ENCODE assay signal across 35 cellular contexts in genomic region chr19:44765949-44766335, GRCh38. TPM values are rescaled to one million over a fixed set of nuclear protein-coding genes. Genes with fewer than 3 reads are reported as not detected.
"Had no signal": no experiment of that assay in that cellular context is flagged by ENCODE, and none has a peak within 500 bp of the region (broad histone marks: within the 10 kb centered on the region; RNA-seq: fewer than 3 reads in every experiment).

No MANE protein-coding gene starts in this region.

- FAIRE-seq: islet of Langerhans, TTC549 had no signal

- H3K27ac Mint-ChIP-seq: activated CD4-positive, alpha-beta memory T cell treated with anti-CD3 and anti-CD28 coated beads for 36 hours; activated CD4-positive, alpha-beta T cell treated with anti-CD3 and anti-CD28 coated beads, Interleukin-2, amount 10 ng/mL, durations not matched to agents 24 days and 14 days; activated naive CD8-positive, alpha-beta T cell treated with anti-CD3 and anti-CD28 coated beads, Interleukin-2, amount 10 ng/mL, durations not matched to agents 7 days and 5 days; activated T-helper 1 cell treated with anti-CD3 and anti-CD28 coated beads, Interleukin-12 subunit alpha, Interleukin-12 subunit beta, Interleukin-2, Interleukin-4 antibody, amounts not matched to agents 30 ng/mL and 10 ng/mL and 1 ng/mL, durations not matched to agents 14 hours and 24 hours and 36 hours; T-helper 1 cell treated with Interleukin-12 subunit alpha and Interleukin-12 subunit beta and Interleukin-4 antibody, amounts not matched to agents 30 μg/mL and 1 μg/mL, for 36 hours had no signal

- H3K27ac ChIP-seq: epithelial cell of prostate, esophagus squamous epithelium, lower lobe of right lung, thyroid gland, VCaP had no signal

- H3K9me3 Mint-ChIP-seq: activated naive CD8-positive, alpha-beta T cell treated with anti-CD3 and anti-CD28 coated beads, Interleukin-2, amount 10 ng/mL, durations not matched to agents 7 days and 5 days; activated T-helper 1 cell treated with anti-CD3 and anti-CD28 coated beads, Interleukin-12 subunit alpha, Interleukin-12 subunit beta, Interleukin-2, Interleukin-4 antibody, amounts not matched to agents 30 ng/mL and 10 ng/mL and 1 ng/mL, durations not matched to agents 14 hours and 24 hours and 36 hours; T-helper 1 cell treated with Interleukin-12 subunit alpha and Interleukin-12 subunit beta and Interleukin-4 antibody, amounts not matched to agents 30 μg/mL and 1 μg/mL, for 36 hours had no signal

- H3K4me3 ChIP-seq: esophagus squamous epithelium, heart right ventricle, left lung, lower lobe of right lung, thyroid gland had no signal

- H3K27me3 ChIP-seq: esophagus squamous epithelium, heart right ventricle, left lung, thyroid gland had no signal

- ATAC-seq: activated CD4-positive, CD25-positive, alpha-beta regulatory T cell treated with anti-CD3 and anti-CD28 coated beads, Interleukin-2, amount 50 U/mL, for 24 hours; left lung; natural killer cell treated with Interleukin-12 subunit alpha and Interleukin-12 subunit beta and Interleukin-15 and Interleukin-18, amount 100 ng/mL, for 72 hours; stimulated activated memory B cell treated with anti-CD40 and anti-IgM and Interleukin-4, amounts not matched to agents 10 μg/mL and 1 μg/mL and 100 μg/mL, for 72 hours; stimulated activated naive CD8-positive, alpha-beta T cell treated with anti-CD3 and anti-CD28 coated beads, Interleukin-15, amount 100 ng/mL, for 72 hours had no signal

- H3K36me3 Mint-ChIP-seq: natural killer cell treated with Interleukin-12 subunit alpha and Interleukin-12 subunit beta and Interleukin-15 and Interleukin-18, amount 100 ng/mL, for 72 hours; stimulated activated memory B cell treated with anti-CD40 and anti-IgM and Interleukin-4, amounts not matched to agents 10 μg/mL and 1 μg/mL and 100 μg/mL, for 72 hours had no signal

- H3K9me3 ChIP-seq: esophagus squamous epithelium, left lung, lower lobe of right lung, thyroid gland had no signal

- H3K4me1 ChIP-seq: thyroid gland had no signal

- H3K36me3 ChIP-seq: thyroid gland had no signal

- DNase-seq: activated CD4-positive, alpha-beta memory T cell treated with anti-CD3 and anti-CD28 coated beads for 36 hours; activated CD4-positive, alpha-beta T cell treated with anti-CD3 and anti-CD28 coated beads, Interleukin-2, amount 10 ng/mL, durations not matched to agents 24 days and 14 days; activated CD8-positive, alpha-beta memory T cell treated with anti-CD3 and anti-CD28 coated beads, Interleukin-2, amount 50 U/mL, for 4 hours; activated effector memory CD4-positive, alpha-beta T cell treated with anti-CD3 and anti-CD28 coated beads, Interleukin-2, amount 50 U/mL, for 16 hours; activated naive CD4-positive, alpha-beta T cell treated with anti-CD3 and anti-CD28 coated beads for 36 hours; activated naive CD8-positive, alpha-beta T cell treated with anti-CD3 and anti-CD28 coated beads, Interleukin-2, amount 10 ng/mL, durations not matched to agents 7 days and 5 days; activated T-cell treated with anti-CD3 and anti-CD28 coated beads, Interleukin-2, amount 50 U/mL, for 1 hour; amniotic stem cell; caudate nucleus; dermis blood vessel endothelial cell; effector CD4-positive, alpha-beta T cell; esophagus squamous epithelium; foreskin melanocyte; heart right ventricle; stimulated activated CD4-positive, alpha-beta T cell treated with anti-CD3 and anti-CD28 coated beads, Interleukin-4, amount 100 ng/mL, for 4 hours; stimulated activated CD8-positive, alpha-beta memory T cell treated with anti-CD3 and anti-CD28 coated beads, Interleukin-4, amount 100 ng/mL, for 48 hours; stimulated activated naive CD8-positive, alpha-beta T cell treated with anti-CD3 and anti-CD28 coated beads, Interleukin-15, amount 100 ng/mL, for 72 hours; T-helper 9 cell; thyroid gland had no signal

RNA-seq across cellular contexts. Expression of gene CBLC, which starts 11.7 kb away (rescaled TPM):
- total RNA-seq: activated CD4-positive, alpha-beta memory T cell treated with anti-CD3 and anti-CD28 coated beads for 36 hours; activated CD4-positive, alpha-beta T cell treated with anti-CD3 and anti-CD28 coated beads, Interleukin-2, amount 10 ng/mL, durations not matched to agents 24 days and 14 days; activated CD8-positive, alpha-beta memory T cell treated with anti-CD3 and anti-CD28 coated beads for 36 hours; activated naive CD4-positive, alpha-beta T cell treated with anti-CD3 and anti-CD28 coated beads for 36 hours; activated naive CD8-positive, alpha-beta T cell treated with anti-CD3 and anti-CD28 coated beads, Interleukin-2, amount 10 ng/mL, durations not matched to agents 7 days and 5 days; activated T-helper 1 cell treated with anti-CD3 and anti-CD28 coated beads, Interleukin-12 subunit alpha, Interleukin-12 subunit beta, Interleukin-2, Interleukin-4 antibody, amounts not matched to agents 30 ng/mL and 10 ng/mL and 1 ng/mL, durations not matched to agents 14 hours and 24 hours and 36 hours; dermis blood vessel endothelial cell; glomerular endothelial cell; myocyte; natural killer cell treated with Interleukin-12 subunit alpha and Interleukin-12 subunit beta and Interleukin-15 and Interleukin-18, amount 100 ng/mL, for 72 hours; osteoblast; right cardiac atrium had no signal
- polyA plus RNA-seq: heart right ventricle, right cardiac atrium had no signal

RNA-seq across cellular contexts. Expression of gene BCAM, which starts 43.0 kb away (rescaled TPM):
- total RNA-seq: activated CD4-positive, alpha-beta memory T cell treated with anti-CD3 and anti-CD28 coated beads for 36 hours; activated CD4-positive, alpha-beta T cell treated with anti-CD3 and anti-CD28 coated beads, Interleukin-2, amount 10 ng/mL, durations not matched to agents 24 days and 14 days; activated CD8-positive, alpha-beta memory T cell treated with anti-CD3 and anti-CD28 coated beads for 36 hours; activated naive CD4-positive, alpha-beta T cell treated with anti-CD3 and anti-CD28 coated beads for 36 hours; activated naive CD8-positive, alpha-beta T cell treated with anti-CD3 and anti-CD28 coated beads, Interleukin-2, amount 10 ng/mL, durations not matched to agents 7 days and 5 days; activated T-helper 1 cell treated with anti-CD3 and anti-CD28 coated beads, Interleukin-12 subunit alpha, Interleukin-12 subunit beta, Interleukin-2, Interleukin-4 antibody, amounts not matched to agents 30 ng/mL and 10 ng/mL and 1 ng/mL, durations not matched to agents 14 hours and 24 hours and 36 hours; natural killer cell treated with Interleukin-12 subunit alpha and Interleukin-12 subunit beta and Interleukin-15 and Interleukin-18, amount 100 ng/mL, for 72 hours had no signal
